In genomic region chr5:158601118-158601517, GRCh38 we compare ENCODE assay signal across 16 cellular contexts.
DNase-seq lines count a peak whose midpoint lies in the region; ATAC-seq, FAIRE-seq and TF ChIP-seq lines count a peak whose summit lies in the region.
"Had no signal": no experiment of that assay in that cellular context is flagged by ENCODE, and none has a peak within 500 bp of the region (broad histone marks: within the 10 kb centered on the region; RNA-seq: fewer than 3 reads in every experiment).

No MANE protein-coding gene starts in this region.

- H3K9me3 Mint-ChIP-seq in activated CD4-positive, alpha-beta T cell treated with anti-CD3 and anti-CD28 coated beads, Interleukin-2, amount 10 ng/mL, durations not matched to agents 24 days and 14 days: no peaks in the 10 kb centered on the region

- ATAC-seq in GM21423 (IDR thresholded peaks at IDR 0.05; ENCODE audit: unreplicated experiment) (peak; percentile 55), GM21723 (IDR thresholded peaks at IDR 0.05; ENCODE audit: unreplicated experiment) (no peak)
- ATAC-seq: GM23338, HCT116 had no signal

- H3K79me2 ChIP-seq in OCI-LY7 (ENCODE audit: insufficient read depth, low read depth, low read length): no peaks in the 10 kb centered on the region

- FAIRE-seq in bronchial epithelial cell (lab: Jason Lieb, UNC): no peak
- FAIRE-seq: G401.6 had no signal

- no peaks in the 10 kb centered on the region for H3K36me3 ChIP-seq in OCI-LY7 (ENCODE audit: insufficient read depth, low read length)
- no peaks in the 10 kb centered on the region for H3K36me3 ChIP-seq in bronchial epithelial cell (ENCODE audit: control insufficient read depth, insufficient read depth, low read length)

- H3K4me3 Mint-ChIP-seq in activated CD4-positive, alpha-beta T cell treated with anti-CD3 and anti-CD28 coated beads, Interleukin-2, amount 10 ng/mL, durations not matched to agents 24 days and 14 days: no peak overlapping the region
- H3K4me3 Mint-ChIP-seq: CD4-positive, alpha-beta memory T cell; GM23338; H9 had no signal

- no peaks in the 10 kb centered on the region for H3K4me1 Mint-ChIP-seq in activated CD4-positive, alpha-beta T cell treated with anti-CD3 and anti-CD28 coated beads, Interleukin-2, amount 10 ng/mL, durations not matched to agents 24 days and 14 days
- H3K4me1 Mint-ChIP-seq: CD4-positive, alpha-beta memory T cell; GM23338; H9 had no signal

- no peaks in the 10 kb centered on the region for H3K36me3 Mint-ChIP-seq in activated CD4-positive, alpha-beta T cell treated with anti-CD3 and anti-CD28 coated beads, Interleukin-2, amount 10 ng/mL, durations not matched to agents 24 days and 14 days (ENCODE audit: low read depth)
- H3K36me3 Mint-ChIP-seq: CD4-positive, alpha-beta memory T cell had no signal

- BruUV-seq in OCI-LY7 (replicated peaks; lab: Mats Ljungman, UMichigan): no TSS peak

- no peak for TF ChIP-seq CTCF in OCI-LY7 (conservative IDR thresholded peaks at IDR 0.05; ENCODE audit: low read length)
- no peak for TF ChIP-seq CTCF in bronchial epithelial cell (IDR thresholded peaks at IDR 0.05; ENCODE audit: insufficient read depth, low read length, severe bottlenecking)

- peaks cover 17% of the 10 kb centered on the region for H3K9me3 ChIP-seq in OCI-LY7 (ENCODE audit: low read length)

- no peaks in the 10 kb centered on the region for H4K20me1 ChIP-seq in OCI-LY7 (ENCODE audit: insufficient read depth, low read length)

- intact Hi-C loops in OCI-LY7 (cut with micrococcal nuclease; ENCODE audit: unreplicated experiment): no loop called here
- intact Hi-C loops in activated CD4-positive, alpha-beta T cell treated with anti-CD3 and anti-CD28 coated beads, Interleukin-2, amount 10 ng/mL, durations not matched to agents 24 days and 14 days (cut with micrococcal nuclease): no loop called here

- no peaks in the 10 kb centered on the region for H3K27me3 ChIP-seq in bronchial epithelial cell (ENCODE audit: control insufficient read depth, insufficient read depth, low read length)

- peaks cover 18% of the 10 kb centered on the region for H3K4me1 ChIP-seq in OCI-LY7 (ENCODE audit: insufficient read depth, low read length, poor library complexity, severe bottlenecking)

- no peak overlapping the region for H3K27ac ChIP-seq in OCI-LY7 (ENCODE audit: low read depth, low read length, poor library complexity, severe bottlenecking)

- CTCF ChIA-PET in OCI-LY7 (lab: Charles Lee; ENCODE audit: unreplicated experiment): no interaction called here

- 0 out of 2 replicates have a peak overlapping the region, but pooled peaks have one; percentile 16 for H2AFZ ChIP-seq in OCI-LY7 (ENCODE audit: low read length)
- H2AFZ ChIP-seq: GM23338 had no signal

- no peak overlapping the region for H3K27ac Mint-ChIP-seq in activated CD4-positive, alpha-beta T cell treated with anti-CD3 and anti-CD28 coated beads, Interleukin-2, amount 10 ng/mL, durations not matched to agents 24 days and 14 days
- H3K27ac Mint-ChIP-seq: CD4-positive, alpha-beta memory T cell; GM23338; H9 had no signal

- POLR2A ChIA-PET in OCI-LY7 (lab: Charles Lee): interaction anchor here (0.5 to 1.5 kb wide), 7 partner anchors 11 to 171 kb away, joined by 3 to 6 read pairs (median 4); no protein-coding TSS in a partner anchor

- H3K4me3 ChIP-seq in OCI-LY7 (ENCODE audit: low read depth, low read length, poor library complexity, severe bottlenecking): no peak overlapping the region
- H3K4me3 ChIP-seq in bronchial epithelial cell (ENCODE audit: low read depth, low read length): no peak overlapping the region
- H3K4me3 ChIP-seq: GM23338 had no signal

- H3K4me2 ChIP-seq in OCI-LY7 (ENCODE audit: low read length): no peak overlapping the region
- H3K4me2 ChIP-seq: GM23338 had no signal

- H3K27me3 Mint-ChIP-seq in activated CD4-positive, alpha-beta T cell treated with anti-CD3 and anti-CD28 coated beads, Interleukin-2, amount 10 ng/mL, durations not matched to agents 24 days and 14 days: no peaks in the 10 kb centered on the region

- DNase-seq in OCI-LY7 (ENCODE audit: low spot score) (no peak), bronchial epithelial cell (ENCODE audit: low read depth) (peak; percentile 3), HUDEP-2 (lab: John Stamatoyannopoulos, UW; ENCODE audit: unreplicated experiment in 76 of 76) (no peak)
- DNase-seq in activated CD4-positive, alpha-beta T cell treated with anti-CD3 and anti-CD28 coated beads, Interleukin-2, amount 10 ng/mL, durations not matched to agents 24 days and 14 days: no peak
- DNase-seq: C1 segment of cervical spinal cord; Calu3; CD4-positive, alpha-beta memory T cell; COR-L47; DMS153; DND-41; H9 had no signal

- H3K9me2 ChIP-seq in OCI-LY7 (ENCODE audit: insufficient read depth, low read length): no peaks in the 10 kb centered on the region
